Comparison of ENCODE assay signal across 8 cellular contexts in genomic region chr16:85614338-85615013, GRCh38.
DNase-seq lines count a peak whose midpoint lies in the region; ATAC-seq, FAIRE-seq and TF ChIP-seq lines count a peak whose summit lies in the region.

No MANE protein-coding gene starts in this region.

- H3K36me3 ChIP-seq in adipocyte (ENCODE audit: control insufficient read depth, insufficient read depth, low read length, severe bottlenecking), result peaks cover 5% of the 10 kb centered on the region

- peak overlapping the region; percentile 45 for H3K9ac ChIP-seq in adipocyte (ENCODE audit: low read length)

- H3K27ac Mint-ChIP-seq in stimulated activated naive CD8-positive, alpha-beta T cell treated with anti-CD3 and anti-CD28 coated beads, Interleukin-15, Interleukin-2, amounts not matched to agents 100 ng/mL and 50 ng/mL, for 24 hours, result no peak overlapping the region
- no peak overlapping the region for H3K27ac Mint-ChIP-seq in memory B cell

- TF ChIP-seq POLR2A in H54 (IDR thresholded peaks at IDR 0.05; ENCODE audit: low read depth, low read length), result no peak

- FAIRE-seq in H54 (lab: Jason Lieb, UNC), result no peak

- no peaks in the 10 kb centered on the region for H3K36me3 Mint-ChIP-seq in stimulated activated naive CD8-positive, alpha-beta T cell treated with anti-CD3 and anti-CD28 coated beads, Interleukin-15, Interleukin-2, amounts not matched to agents 100 ng/mL and 50 ng/mL, for 24 hours (ENCODE audit: low read depth)
- no peaks in the 10 kb centered on the region for H3K36me3 Mint-ChIP-seq in memory B cell

- H3K4me1 Mint-ChIP-seq in stimulated activated naive CD8-positive, alpha-beta T cell treated with anti-CD3 and anti-CD28 coated beads, Interleukin-15, Interleukin-2, amounts not matched to agents 100 ng/mL and 50 ng/mL, for 24 hours (ENCODE audit: low read depth), result peaks cover 57% of the 10 kb centered on the region
- peaks cover 31% of the 10 kb centered on the region for H3K4me1 Mint-ChIP-seq in memory B cell

- H3K27me3 ChIP-seq in adipocyte (replicated peaks; ENCODE audit: control insufficient read depth, insufficient read depth, low read length), result no peaks in the 10 kb centered on the region

- ATAC-seq in stimulated activated naive CD8-positive, alpha-beta T cell treated with anti-CD3 and anti-CD28 coated beads, Interleukin-15, Interleukin-2, amounts not matched to agents 100 U/mL and 50 U/mL, for 24 hours, result no peak
- ATAC-seq in memory B cell (ENCODE audit: low read depth), result no peak
- ATAC-seq in GM18873 (IDR thresholded peaks at IDR 0.05; ENCODE audit: low FRiP score, unreplicated experiment), result no peak
- no peak for ATAC-seq in HG03025 (IDR thresholded peaks at IDR 0.05; ENCODE audit: low FRiP score, unreplicated experiment)

- no peak for DNase-seq in stimulated activated naive CD8-positive, alpha-beta T cell treated with anti-CD3 and anti-CD28 coated beads, Interleukin-15, Interleukin-2, amounts not matched to agents 100 U/mL and 50 U/mL, for 24 hours
- DNase-seq in adipocyte (ENCODE audit: low read depth), result no peak
- peak in 1 of 2 donors; percentile 28 for DNase-seq in memory B cell (ENCODE audit: low spot score in 2 of 2)
- no peak for DNase-seq in NCI-H774 (lab: John Stamatoyannopoulos, UW)
- no peak for DNase-seq in H54 (ENCODE audit: insufficient read length, low spot score)

- H3K9me3 Mint-ChIP-seq in stimulated activated naive CD8-positive, alpha-beta T cell treated with anti-CD3 and anti-CD28 coated beads, Interleukin-15, Interleukin-2, amounts not matched to agents 100 ng/mL and 50 ng/mL, for 24 hours, result no peaks in the 10 kb centered on the region
- no peaks in the 10 kb centered on the region for H3K9me3 Mint-ChIP-seq in memory B cell

- no peak overlapping the region for H3K4me3 ChIP-seq in adipocyte (ENCODE audit: low read length)

- H3K4me3 Mint-ChIP-seq in stimulated activated naive CD8-positive, alpha-beta T cell treated with anti-CD3 and anti-CD28 coated beads, Interleukin-15, Interleukin-2, amounts not matched to agents 100 ng/mL and 50 ng/mL, for 24 hours, result peak overlapping the region; percentile 63
- H3K4me3 Mint-ChIP-seq in memory B cell, result peak overlapping the region; percentile 63

- no peaks in the 10 kb centered on the region for H3K27me3 Mint-ChIP-seq in stimulated activated naive CD8-positive, alpha-beta T cell treated with anti-CD3 and anti-CD28 coated beads, Interleukin-15, Interleukin-2, amounts not matched to agents 100 ng/mL and 50 ng/mL, for 24 hours
- H3K27me3 Mint-ChIP-seq in memory B cell, result no peaks in the 10 kb centered on the region

- no peaks in the 10 kb centered on the region for H3K9me3 ChIP-seq in adipocyte (ENCODE audit: control insufficient read depth, low read length)

- H3K4me1 ChIP-seq in adipocyte (ENCODE audit: control insufficient read depth, insufficient read depth, low read length), result peaks cover 40% of the 10 kb centered on the region
